Comparison of ENCODE assay signal across 20 cellular contexts in genomic region chr12:114241973-114242434, GRCh38.
DNase-seq lines count a peak whose midpoint lies in the region; ATAC-seq and TF ChIP-seq lines count a peak whose summit lies in the region.
"Had no signal": no experiment of that assay in that cellular context is flagged by ENCODE, and none has a peak within 500 bp of the region (broad histone marks: within the 10 kb centered on the region; RNA-seq: fewer than 3 reads in every experiment).

No MANE protein-coding gene starts in this region.

- POLR2A ChIA-PET in IMR-90 (lab: Charles Lee; ENCODE audit: unreplicated experiment) = no interaction called here

- H2BK5ac ChIP-seq in IMR-90 (ENCODE audit: low read depth, low read length, poor library complexity, severe bottlenecking) = no peak overlapping the region

- no peak overlapping the region for H4K91ac ChIP-seq in IMR-90 (ENCODE audit: insufficient read depth, low read depth, low read length)

- H2AFZ ChIP-seq in IMR-90 (replicated peaks; ENCODE audit: low read length, poor library complexity) = no peak overlapping the region

- no peak overlapping the region for H2BK15ac ChIP-seq in IMR-90 (ENCODE audit: low read depth, low read length)

- H3K27ac Mint-ChIP-seq in HFFc6 = no peak overlapping the region
- H3K27ac Mint-ChIP-seq: activated naive CD4-positive, alpha-beta T cell treated with anti-CD3 and anti-CD28 coated beads, Interleukin-2, amount 50 U/mL, for 72 hours; memory B cell; naive B cell; type B pancreatic cell had no signal

- H4K20me1 ChIP-seq in IMR-90 (ENCODE audit: insufficient read depth, low read length) = no peaks in the 10 kb centered on the region
- H4K20me1 ChIP-seq: BLaER1 treated with 17β-estradiol and CSF1 and Interleukin-3, amounts not matched to agents 10 nM and 100 nM had no signal

- H3K9ac ChIP-seq in IMR-90 (ENCODE audit: low read depth, low read length) = no peak overlapping the region
- H3K9ac ChIP-seq: BLaER1 treated with 17β-estradiol and CSF1 and Interleukin-3, amounts not matched to agents 10 nM and 100 nM had no signal

- intact Hi-C loops in IMR-90 (cut with micrococcal nuclease) = no loop called here
- intact Hi-C loops in testis (cut with DNase I; ENCODE audit: low total_unique reads) = no loop called here

- BruUV-seq in IMR-90 (replicated peaks; lab: Mats Ljungman, UMichigan) = no TSS peak

- H2BK20ac ChIP-seq in IMR-90 (ENCODE audit: low read depth, low read length) = no peak overlapping the region

- no peaks in the 10 kb centered on the region for H3K36me3 Mint-ChIP-seq in HFFc6 (ENCODE audit: low read depth)
- H3K36me3 Mint-ChIP-seq: activated naive CD4-positive, alpha-beta T cell treated with anti-CD3 and anti-CD28 coated beads, Interleukin-2, amount 50 U/mL, for 72 hours; memory B cell; naive B cell; type B pancreatic cell had no signal

- no peak overlapping the region for H4K8ac ChIP-seq in IMR-90 (ENCODE audit: low read depth in 2 of 2, low read length in 2 of 2)

- TF ChIP-seq CTCF in IMR-90 (conservative IDR thresholded peaks at IDR 0.05; ENCODE audit: low read depth, low read length) = no peak
- no peak for TF ChIP-seq CTCF in testis (IDR thresholded peaks at IDR 0.05)
- no peak for TF ChIP-seq CTCF in HFFc6 (IDR thresholded peaks at IDR 0.05)

- H3K4me3 ChIP-seq in IMR-90 (ENCODE audit: insufficient read depth, low read depth, low read length) = no peak overlapping the region
- no peak overlapping the region for H3K4me3 ChIP-seq in testis
- H3K4me3 ChIP-seq: BLaER1 treated with 17β-estradiol and CSF1 and Interleukin-3, amounts not matched to agents 10 nM and 100 nM; right atrium auricular region had no signal

- no peak overlapping the region for H2AK5ac ChIP-seq in IMR-90 (ENCODE audit: low read depth, low read length)

- H2BK120ac ChIP-seq in IMR-90 (ENCODE audit: low read depth, low read length) = no peak overlapping the region

- no peak overlapping the region for H3K14ac ChIP-seq in IMR-90 (replicated peaks; ENCODE audit: low read depth, low read length)

- peaks cover 26% of the 10 kb centered on the region for H3K27me3 Mint-ChIP-seq in HFFc6 (ENCODE audit: insufficient read depth)

- H3K4me1 ChIP-seq in IMR-90 (ENCODE audit: control insufficient read depth, insufficient read depth, low read length) (no peaks in the 10 kb centered on the region), testis (no peaks in the 10 kb centered on the region)

- no peak for TF ChIP-seq RAD21 in IMR-90 (IDR thresholded peaks at IDR 0.05; ENCODE audit: low read length)

- no peak overlapping the region for H3K4ac ChIP-seq in IMR-90 (ENCODE audit: low read depth, low read length)

- no peak for ATAC-seq in IMR-90 (ENCODE audit: low read depth)
- no peak for ATAC-seq in HG03196 (IDR thresholded peaks at IDR 0.05; ENCODE audit: unreplicated experiment)
- ATAC-seq: SK-N-SH treated with all-trans-retinoic acid at 6 μM for 48 hours had no signal

- H3K9me3 Mint-ChIP-seq in HFFc6 = no peaks in the 10 kb centered on the region
- H3K9me3 Mint-ChIP-seq: type B pancreatic cell had no signal

- H3K9me3 ChIP-seq in IMR-90 (ENCODE audit: control insufficient read depth, insufficient read depth, low read length) (no peaks in the 10 kb centered on the region; the same call in 1 of the 2 replicates), testis (no peaks in the 10 kb centered on the region)
- H3K9me3 ChIP-seq: right atrium auricular region had no signal

- no peak overlapping the region for H3K4me2 ChIP-seq in IMR-90 (ENCODE audit: low read depth, low read length)
- H3K4me2 ChIP-seq: BLaER1 treated with 17β-estradiol and CSF1 and Interleukin-3, amounts not matched to agents 10 nM and 100 nM had no signal

- peaks cover 13% of the 10 kb centered on the region for H3K4me1 Mint-ChIP-seq in HFFc6 (ENCODE audit: low read depth)
- H3K4me1 Mint-ChIP-seq: memory B cell, naive B cell had no signal

- H2AK9ac ChIP-seq in IMR-90 (replicated peaks; ENCODE audit: low read depth, low read length, poor library complexity) = no peak overlapping the region

- H3K27ac ChIP-seq in IMR-90 (ENCODE audit: insufficient read depth, low read length) (no peak overlapping the region), testis (no peak overlapping the region)
- H3K27ac ChIP-seq: BLaER1 treated with 17β-estradiol and CSF1 and Interleukin-3, amounts not matched to agents 10 nM and 100 nM; right atrium auricular region had no signal

- H3K27me3 ChIP-seq in IMR-90 (ENCODE audit: control insufficient read depth, insufficient read depth, low read length) (peaks cover 5% of the 10 kb centered on the region), testis (no peaks in the 10 kb centered on the region)
- H3K27me3 ChIP-seq: BLaER1 treated with 17β-estradiol and CSF1 and Interleukin-3, amounts not matched to agents 10 nM and 100 nM; right atrium auricular region had no signal

- H3K9me1 ChIP-seq in IMR-90 (ENCODE audit: insufficient read depth, low read length) = no peaks in the 10 kb centered on the region

- TF ChIP-seq POLR2A in IMR-90 (IDR thresholded peaks at IDR 0.05; ENCODE audit: low read depth, low read length) = no peak
- TF ChIP-seq POLR2A in testis (IDR thresholded peaks at IDR 0.05) = no peak

- no peak overlapping the region for H3K18ac ChIP-seq in IMR-90 (ENCODE audit: low read depth, low read length)

- peak; percentile 8 for DNase-seq in NCI-H748 (lab: John Stamatoyannopoulos, UW; ENCODE audit: unreplicated experiment)
- no peak for DNase-seq in NCI-H748 treated with DMSO at 0.1 percent for 48 hours (lab: John Stamatoyannopoulos, UW)
- DNase-seq in IMR-90 = no peak
- DNase-seq in SK-MEL-5 (ENCODE audit: low read depth, low spot score) = peak; percentile 58
- DNase-seq in testis = peak; percentile 79
- DNase-seq in cerebellum (ENCODE audit: low spot score) = no peak
- no peak for DNase-seq in HFFc6
- DNase-seq: 8988T; activated CD4-positive, alpha-beta T cell treated with anti-CD3 and anti-CD28 coated beads for 1 hour; effector memory CD4-positive, alpha-beta T cell; GOT3; naive B cell; NCI-H1436 treated with DMSO at 0.1 percent for 48 hours had no signal

- H3K23ac ChIP-seq in IMR-90 (ENCODE audit: low read depth, low read length) = no peak overlapping the region

- in situ Hi-C loops in IMR-90 (cut with MboI; ENCODE audit: low sequenced_read_pairs) (no loop called here), SK-MEL-5 (cut with HindIII; ENCODE audit: low pct_unique_long_range_greater_than_20kb, low sequenced_read_pairs) (no loop called here)

- no peak overlapping the region for H4K5ac ChIP-seq in IMR-90 (ENCODE audit: low read depth, low read length)

- no peak overlapping the region for H3K4me3 Mint-ChIP-seq in HFFc6
- H3K4me3 Mint-ChIP-seq: memory B cell, naive B cell, type B pancreatic cell had no signal

- H3K56ac ChIP-seq in IMR-90 (ENCODE audit: extremely low read depth, insufficient read depth, low read length) = no peak overlapping the region

- H3K36me3 ChIP-seq in IMR-90 (ENCODE audit: control insufficient read depth, insufficient read depth, low read length) (no peaks in the 10 kb centered on the region), testis (ENCODE audit: low read depth, missing control alignments) (no peaks in the 10 kb centered on the region)
- H3K36me3 ChIP-seq: BLaER1 treated with 17β-estradiol and CSF1 and Interleukin-3, amounts not matched to agents 10 nM and 100 nM; right atrium auricular region had no signal

- no peaks in the 10 kb centered on the region for H3K79me1 ChIP-seq in IMR-90 (ENCODE audit: low read depth in 1 of 2, low read length in 2 of 2)

- dilution Hi-C loops in IMR-90 (cut with HindIII; ENCODE audit: low sequenced_read_pairs, unreplicated experiment) = no loop called here

- no CpG with 5 or more reads among the region's 4 CpGs for WGBS in IMR-90 (ENCODE audit: extremely low coverage in 2 of 2, insufficient read length in 1 of 2), 2 experiments
- WGBS in testis, 2 donors = 46 to 58% methylated on average over 4 of the region's 4 CpGs

- CTCF ChIA-PET in IMR-90 (lab: Yijun Ruan, JAX) = no interaction called here

TF ChIP-seq in IMR-90, 13 proteins besides CTCF, POLR2A, EP300 and RAD21:
- peak; percentile 33; the same call in 1 of the 2 replicates for TF ChIP-seq USF2 (IDR thresholded peaks at IDR 0.05; ENCODE audit: low read depth, low read length)
- TF ChIP-seq FOS (IDR thresholded peaks at IDR 0.05; ENCODE audit: low read depth, low read length) = no peak

Comparison
In these comparisons a context has a peak if more than half of its experiments do, and no peak if none do; other contexts are left out.
1. DNase-seq: peak in NCI-H748 (single experiment), SK-MEL-5 (single experiment) and testis (single experiment); none in NCI-H748 treated with DMSO at 0.1 percent for 48 hours (single experiment), IMR-90 (single experiment), cerebellum (single experiment) and HFFc6 (single experiment).